Comparison of ENCODE assay signal across 8 cellular contexts in the genomic region with DNA sequence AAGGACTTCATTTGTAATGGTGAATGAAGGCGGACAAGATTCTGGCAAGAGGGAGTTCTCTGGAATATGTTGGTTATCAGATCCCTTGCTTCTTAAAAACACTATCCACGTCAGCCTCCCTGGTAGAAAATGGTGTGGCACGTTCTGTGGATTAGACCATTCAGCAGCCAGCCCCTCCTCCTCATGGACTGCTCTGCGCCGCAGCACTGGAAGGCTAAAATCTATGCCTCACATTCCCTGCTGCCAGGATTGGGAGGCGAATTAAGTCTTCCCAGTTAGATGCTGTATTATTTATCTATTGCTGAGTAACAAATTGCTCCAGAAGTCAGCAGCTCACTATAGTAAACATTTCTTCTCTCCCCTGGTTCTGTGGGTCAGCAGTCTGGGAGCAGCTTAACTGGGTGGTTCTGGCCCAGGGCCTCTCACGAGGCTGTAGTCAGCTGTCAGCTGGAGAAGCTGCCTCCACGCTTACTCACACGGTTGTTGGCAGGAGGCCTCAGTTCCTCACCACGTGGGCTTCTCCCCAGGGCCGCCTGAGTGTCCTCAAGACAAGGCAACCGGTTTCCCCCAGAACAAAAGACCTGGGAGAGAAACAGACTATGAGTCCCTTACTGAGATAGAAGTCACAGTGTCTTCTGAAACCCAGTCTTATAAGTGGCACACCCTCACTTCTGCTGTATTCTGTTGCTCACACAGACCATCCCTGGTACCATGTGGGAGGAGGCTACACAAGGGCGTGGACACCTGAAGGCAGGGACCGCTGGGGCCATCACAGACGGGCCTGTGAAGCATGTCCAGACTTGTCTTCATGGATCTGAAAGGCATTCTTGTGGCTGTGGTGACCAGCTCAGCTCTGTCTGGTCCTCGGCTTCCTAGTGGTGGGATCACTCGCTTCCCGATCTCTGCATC.
DNase-seq lines count a peak whose midpoint lies in the region; ATAC-seq and TF ChIP-seq lines count a peak whose summit lies in the region.

No MANE protein-coding gene starts in this region.

- no peak for DNase-seq in activated naive CD4-positive, alpha-beta T cell treated with anti-CD3 and anti-CD28 coated beads, Interleukin-2, amount 50 U/mL, for 72 hours (ENCODE audit: low spot score in 2 of 2)
- no peak for DNase-seq in activated naive CD4-positive, alpha-beta T cell treated with anti-CD3 and anti-CD28 coated beads, Interleukin-2, amount 50 U/mL, for 16 hours
- peak; percentile 62 for DNase-seq in mucosa of gallbladder (ENCODE audit: low spot score)
- DNase-seq in SHP77 (lab: John Stamatoyannopoulos, UW), result no peak
- DNase-seq in GM20000 (ENCODE audit: low spot score), result no peak
- DNase-seq in GM10266 (ENCODE audit: extremely low spot score), result no peak
- no peak for DNase-seq in epidermal melanocyte (ENCODE audit: insufficient read length, low spot score)

- no peak overlapping the region for H3K4me3 ChIP-seq in duodenal mucosa (ENCODE audit: low read depth in 1 of 2, low read length in 2 of 2)

- no peaks in the 10 kb centered on the region for H3K27me3 ChIP-seq in duodenal mucosa (ENCODE audit: control insufficient read depth in 1 of 2, insufficient read depth in 2 of 2, low read length in 2 of 2)

- TF ChIP-seq CTCF in GM20000 (IDR thresholded peaks at IDR 0.05; ENCODE audit: extremely low read depth, missing control alignments), result no peak
- TF ChIP-seq CTCF in GM10266 (IDR thresholded peaks at IDR 0.05; ENCODE audit: control insufficient read depth, insufficient read depth, low read depth, missing control alignments), result no peak

- no peak for ATAC-seq in activated naive CD4-positive, alpha-beta T cell treated with anti-CD3 and anti-CD28 coated beads, Interleukin-2, amount 50 U/mL, for 72 hours

- no peaks in the 10 kb centered on the region for H3K9me3 Mint-ChIP-seq in activated naive CD4-positive, alpha-beta T cell treated with anti-CD3 and anti-CD28 coated beads, Interleukin-2, amount 50 U/mL, for 72 hours

- H3K9ac ChIP-seq in duodenal mucosa (ENCODE audit: low read depth in 1 of 2, low read length in 2 of 2), result no peak overlapping the region

- no peaks in the 10 kb centered on the region for H3K36me3 ChIP-seq in duodenal mucosa (ENCODE audit: control insufficient read depth in 1 of 2, insufficient read depth in 2 of 2, low read length in 2 of 2)

- H3K9me3 ChIP-seq in duodenal mucosa (ENCODE audit: control insufficient read depth in 1 of 2, low read length in 2 of 2), result no peaks in the 10 kb centered on the region

- peak overlapping the region; percentile 24 to 48 for H3K27ac Mint-ChIP-seq in activated naive CD4-positive, alpha-beta T cell treated with anti-CD3 and anti-CD28 coated beads, Interleukin-2, amount 50 U/mL, for 72 hours

- no peaks in the 10 kb centered on the region for H3K4me1 ChIP-seq in duodenal mucosa (ENCODE audit: control insufficient read depth in 1 of 2, insufficient read depth in 2 of 2, low read length in 2 of 2)

- no peaks in the 10 kb centered on the region for H3K36me3 Mint-ChIP-seq in activated naive CD4-positive, alpha-beta T cell treated with anti-CD3 and anti-CD28 coated beads, Interleukin-2, amount 50 U/mL, for 72 hours

- H3K27ac ChIP-seq in duodenal mucosa (ENCODE audit: low read depth, low read length), result peak overlapping the region; percentile 25
